Comparison of ENCODE assay signal across 16 cellular contexts in the genomic region with DNA sequence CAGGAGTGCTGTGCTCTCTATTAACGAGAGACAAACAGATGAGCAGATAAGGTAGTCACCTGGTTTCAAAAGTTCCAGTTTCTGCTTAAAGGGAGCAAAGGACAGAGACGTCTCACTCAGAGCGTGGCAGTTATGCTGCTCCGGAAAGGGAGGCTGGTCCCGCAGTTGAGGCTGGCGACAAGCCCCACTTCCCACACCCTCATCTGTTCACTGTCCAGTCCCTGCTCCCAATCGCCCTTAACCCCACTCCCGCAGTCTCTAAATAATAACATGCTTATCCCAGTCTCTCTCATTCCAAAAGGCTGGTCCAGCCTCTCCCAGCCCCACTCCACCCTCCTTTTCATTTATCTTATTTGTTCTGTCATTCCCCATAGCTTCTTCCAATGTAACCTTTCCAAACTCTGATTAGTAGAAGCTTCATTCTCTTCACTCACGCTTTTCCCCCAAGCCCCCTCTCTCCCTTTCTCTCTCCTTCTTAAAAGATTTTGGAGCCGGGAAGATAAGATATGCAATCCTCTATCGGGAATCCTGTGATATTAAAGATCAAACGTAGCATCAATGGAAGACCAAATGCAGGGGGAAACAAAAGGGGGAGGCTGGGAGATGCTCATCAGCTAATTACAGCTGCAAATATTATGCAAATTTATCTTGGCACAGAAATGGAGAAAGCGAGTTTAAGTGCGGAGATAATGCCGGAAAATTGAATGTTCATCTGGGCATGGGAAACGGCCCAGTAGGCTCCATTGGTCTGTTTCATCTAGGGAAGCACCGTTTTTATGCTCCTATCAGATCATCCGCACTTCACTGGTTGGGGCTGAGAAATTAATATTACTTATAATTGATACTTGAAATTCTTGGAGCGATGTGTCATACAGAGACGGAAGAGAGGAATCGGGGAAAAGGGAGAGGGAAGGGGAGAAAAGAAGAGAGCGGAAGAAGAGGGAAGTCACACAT. TPM values are rescaled to one million over a fixed set of nuclear protein-coding genes. Genes with fewer than 3 reads are reported as not detected.
DNase-seq lines count a peak whose midpoint lies in the region; FAIRE-seq and TF ChIP-seq lines count a peak whose summit lies in the region.
"Had no signal": no experiment of that assay in that cellular context is flagged by ENCODE, and none has a peak within 500 bp of the region (broad histone marks: within the 10 kb centered on the region; RNA-seq: fewer than 3 reads in every experiment).

No MANE protein-coding gene starts in this region.

- peaks cover 84% of the 10 kb centered on the region for H3K27me3 Mint-ChIP-seq in T-helper 2 cell treated with Interferon-gamma antibody and Interleukin-4, amounts not matched to agents 5 μg/mL and 100 μg/mL, for 36 hours (ENCODE audit: low read depth)

- no peak overlapping the region for H2BK12ac ChIP-seq in trophoblast cell (ENCODE audit: low read length)

- H3K9me3 Mint-ChIP-seq in T-helper 2 cell treated with Interferon-gamma antibody and Interleukin-4, amounts not matched to agents 5 μg/mL and 100 μg/mL, for 36 hours, result no peaks in the 10 kb centered on the region

- no peak overlapping the region for H3K4ac ChIP-seq in trophoblast cell (ENCODE audit: low read depth, low read length)

- peaks cover 4% of the 10 kb centered on the region for H3K9me3 ChIP-seq in trophoblast cell (ENCODE audit: insufficient read depth, low read depth, low read length)
- no peaks in the 10 kb centered on the region for H3K9me3 ChIP-seq in SJCRH30 (replicated peaks)

- H3K27ac ChIP-seq in trophoblast cell (ENCODE audit: low read depth, low read length) (no peak overlapping the region), SJCRH30 (no peak overlapping the region)
- H3K27ac ChIP-seq: skin epidermis had no signal

- H4K8ac ChIP-seq in trophoblast cell (ENCODE audit: low read depth, low read length), result no peak overlapping the region

- no peak overlapping the region for H2AFZ ChIP-seq in trophoblast cell (ENCODE audit: insufficient read depth, low read length, poor library complexity)

- no peak for DNase-seq in T-helper 2 cell treated with Interferon-gamma antibody and Interleukin-4, amounts not matched to agents 5 μg/mL and 100 μg/mL, for 36 hours (ENCODE audit: low spot score)
- DNase-seq in T-helper 2 cell, result no peak
- DNase-seq in GM20000 (ENCODE audit: low spot score), result peak; percentile 37
- peak; percentile 48 for DNase-seq in ecto neural progenitor cell (ENCODE audit: low spot score)
- DNase-seq in trophoblast cell, result peak in 1 of 2 donors; percentile 70
- no peak for DNase-seq in D721Med (ENCODE audit: insufficient read length, low spot score)
- DNase-seq in DMS153 treated with DMSO at 0.1 percent for 48 hours (lab: John Stamatoyannopoulos, UW; ENCODE audit: unreplicated experiment), result no peak
- no peak for DNase-seq in SJCRH30
- DNase-seq: cerebellar nuclear complex, DMS 273 treated with DMSO at 0.1 percent for 48 hours, left colon, NCI-H2171 treated with DMSO at 0.1 percent for 48 hours, nephron progenitor cell had no signal

- no peak overlapping the region for H2BK120ac ChIP-seq in trophoblast cell (ENCODE audit: insufficient read depth, low read length, poor library complexity)

- H3K36me3 ChIP-seq in trophoblast cell (ENCODE audit: control insufficient read depth in 1 of 2, insufficient read depth in 2 of 2, low read length in 2 of 2), result no peaks in the 10 kb centered on the region
- no peaks in the 10 kb centered on the region for H3K36me3 ChIP-seq in SJCRH30

- H4K12ac ChIP-seq in trophoblast cell (ENCODE audit: low read depth, low read length), result no peak overlapping the region

- FAIRE-seq in D721Med (lab: Jason Lieb, UNC), result no peak
- FAIRE-seq: A204.1 had no signal

- H3K4me3 Mint-ChIP-seq in T-helper 2 cell treated with Interferon-gamma antibody and Interleukin-4, amounts not matched to agents 5 μg/mL and 100 μg/mL, for 36 hours, result peak overlapping the region; percentile 79

- H3K4me3 ChIP-seq in trophoblast cell (ENCODE audit: low read depth, low read length) (no peak overlapping the region), SJCRH30 (no peak overlapping the region)
- H3K4me3 ChIP-seq: skin epidermis had no signal

- H3K36me3 Mint-ChIP-seq in T-helper 2 cell treated with Interferon-gamma antibody and Interleukin-4, amounts not matched to agents 5 μg/mL and 100 μg/mL, for 36 hours (ENCODE audit: low read depth), result peaks cover 5% of the 10 kb centered on the region

- H3K4me1 ChIP-seq in trophoblast cell (ENCODE audit: control insufficient read depth in 1 of 2, insufficient read depth in 2 of 2, low read length in 2 of 2) (peaks cover 15 to 23% of the 10 kb centered on the region in 2 experiments), SJCRH30 (no peaks in the 10 kb centered on the region)

- no peak overlapping the region for H3K9ac ChIP-seq in trophoblast cell (ENCODE audit: low read length)

- H3K23ac ChIP-seq in trophoblast cell (ENCODE audit: low read length), result no peak overlapping the region

- no peaks in the 10 kb centered on the region for H3K79me2 ChIP-seq in trophoblast cell (ENCODE audit: control insufficient read depth, insufficient read depth, low read length, poor library complexity)

- H3K79me1 ChIP-seq in trophoblast cell (ENCODE audit: low read length), result no peaks in the 10 kb centered on the region

- H3K27me3 ChIP-seq in trophoblast cell (ENCODE audit: insufficient read depth, low read length) (peaks cover 84% of the 10 kb centered on the region), SJCRH30 (no peaks in the 10 kb centered on the region)

- H2AK5ac ChIP-seq in trophoblast cell (ENCODE audit: low read length), result no peak overlapping the region

- H3K4me2 ChIP-seq in trophoblast cell (ENCODE audit: low read length), result peak overlapping the region; percentile 13

- H3K18ac ChIP-seq in trophoblast cell (ENCODE audit: low read length), result no peak overlapping the region

- no peak overlapping the region for H2BK5ac ChIP-seq in trophoblast cell (ENCODE audit: low read depth, low read length, poor library complexity)

- H3K4me1 Mint-ChIP-seq in T-helper 2 cell treated with Interferon-gamma antibody and Interleukin-4, amounts not matched to agents 5 μg/mL and 100 μg/mL, for 36 hours (ENCODE audit: low read depth), result peaks cover 53% of the 10 kb centered on the region

- no peak overlapping the region for H4K91ac ChIP-seq in trophoblast cell (ENCODE audit: low read depth, low read length)

- no CpG with 5 or more reads among the region's 22 CpGs for WGBS in trophoblast cell (ENCODE audit: extremely low coverage, insufficient coverage, insufficient read length)

- TF ChIP-seq CTCF in GM20000 (IDR thresholded peaks at IDR 0.05; ENCODE audit: extremely low read depth, missing control alignments) (no peak), D721Med (IDR thresholded peaks at IDR 0.05; ENCODE audit: insufficient read depth, missing control alignments) (no peak)

- H3K27ac Mint-ChIP-seq in T-helper 2 cell treated with Interferon-gamma antibody and Interleukin-4, amounts not matched to agents 5 μg/mL and 100 μg/mL, for 36 hours, result peak overlapping the region; percentile 21
- H3K27ac Mint-ChIP-seq: nephron progenitor cell had no signal

- H3K14ac ChIP-seq in trophoblast cell (ENCODE audit: low read length), result no peak overlapping the region

RNA-seq across cellular contexts. Expression of a gene that starts 16.3 kb away (rescaled TPM):
- 366 and 392 TPM in 2 replicates for polyA plus RNA-seq in trophoblast cell (2013)
- 0.53 and 1.2 TPM in 2 replicates for total RNA-seq in SJCRH30 (2014; rRNA removed; shearing (Covaris generic))
- total RNA-seq: SK-MEL-5 had no signal

Comparison
In these comparisons a context has a peak if more than half of its experiments do, and no peak if none do; other contexts are left out.
1. DNase-seq: peak in GM20000 (single experiment) and ecto neural progenitor cell (single experiment); none in T-helper 2 cell treated with Interferon-gamma antibody and Interleukin-4, amounts not matched to agents 5 μg/mL and 100 μg/mL, for 36 hours (single experiment), T-helper 2 cell (0 of 5), D721Med (single experiment), DMS153 treated with DMSO at 0.1 percent for 48 hours (single experiment) and SJCRH30 (0 of 2).